Comparison of ENCODE assay signal across 11 cellular contexts in the genomic region with DNA sequence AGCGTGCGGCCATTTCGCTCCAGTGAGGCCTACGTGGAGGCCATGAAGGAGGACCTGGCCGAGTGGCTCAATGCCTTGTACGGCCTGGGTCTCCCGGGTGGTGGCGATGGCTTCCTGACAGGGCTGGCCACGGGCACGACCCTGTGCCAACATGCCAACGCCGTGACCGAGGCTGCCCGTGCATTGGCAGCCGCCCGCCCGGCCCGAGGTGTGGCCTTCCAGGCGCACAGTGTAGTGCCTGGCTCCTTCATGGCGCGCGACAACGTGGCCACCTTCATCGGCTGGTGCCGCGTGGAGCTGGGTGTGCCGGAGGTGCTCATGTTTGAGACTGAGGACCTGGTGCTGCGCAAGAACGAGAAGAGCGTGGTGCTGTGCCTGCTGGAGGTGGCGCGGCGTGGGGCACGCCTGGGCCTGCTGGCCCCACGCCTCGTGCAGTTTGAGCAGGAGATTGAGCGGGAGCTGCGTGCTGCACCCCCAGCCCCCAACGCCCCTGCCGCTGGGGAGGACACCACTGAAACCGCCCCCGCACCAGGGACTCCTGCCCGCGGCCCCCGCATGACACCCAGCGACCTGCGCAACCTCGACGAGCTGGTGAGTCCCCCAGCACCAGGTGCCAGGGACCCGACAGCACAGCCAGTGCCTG. TPM values are rescaled to one million over a fixed set of nuclear protein-coding genes. Genes with fewer than 3 reads are reported as not detected.
DNase-seq lines count a peak whose midpoint lies in the region; ATAC-seq, FAIRE-seq and TF ChIP-seq lines count a peak whose summit lies in the region.
"Had no signal": no experiment of that assay in that cellular context is flagged by ENCODE, and none has a peak within 500 bp of the region (broad histone marks: within the 10 kb centered on the region; RNA-seq: fewer than 3 reads in every experiment).

No MANE protein-coding gene starts in this region.

- H3K4me1 Mint-ChIP-seq in chondrocyte (ENCODE audit: low read depth): peaks cover 38% of the 10 kb centered on the region

- peaks cover 40 to 70% (median 63%) of the 10 kb centered on the region in 9 donors for H3K4me1 ChIP-seq in heart right ventricle

- peaks cover 0 to 12% (median 0%) of the 10 kb centered on the region in 9 donors for H3K36me3 ChIP-seq in heart right ventricle

- DNase-seq in heart right ventricle: peak in 1 of 2 donors; percentile 50
- no peak for DNase-seq in cardiac septum (ENCODE audit: low spot score)
- DNase-seq in chondrocyte (ENCODE audit: low spot score): peak; percentile 94
- DNase-seq in mesenteric fat pad (ENCODE audit: low spot score): peak; percentile 90
- no peak for DNase-seq in urothelium cell line (ENCODE audit: low spot score)
- no peak for DNase-seq in NCI-H2171 treated with DMSO at 0.1 percent for 48 hours (lab: John Stamatoyannopoulos, UW)
- no peak for DNase-seq in NCI-H2171 (lab: John Stamatoyannopoulos, UW)
- DNase-seq: nucleus accumbens had no signal

- FAIRE-seq in urothelium cell line (lab: Jason Lieb, UNC): peak; percentile 52

- peaks cover 0 to 9% (median under 1%) of the 10 kb centered on the region in 7 donors for H3K27me3 ChIP-seq in heart right ventricle

- no peak for TF ChIP-seq CTCF in heart right ventricle (IDR thresholded peaks at IDR 0.05)
- no peak for TF ChIP-seq CTCF in chondrocyte (IDR thresholded peaks at IDR 0.05)

- no peaks in the 10 kb centered on the region for H3K9me3 ChIP-seq in heart right ventricle

- peak overlapping the region; percentile 28 for H3K4me3 Mint-ChIP-seq in chondrocyte (ENCODE audit: unreplicated experiment)

- ATAC-seq in heart right ventricle (no peak), HG03025 (IDR thresholded peaks at IDR 0.05; ENCODE audit: low FRiP score, unreplicated experiment) (no peak)

- peak overlapping the region; percentile 37 to 98 (median 94) for H3K27ac ChIP-seq in heart right ventricle

- H3K9me3 Mint-ChIP-seq in chondrocyte (ENCODE audit: low read depth): no peaks in the 10 kb centered on the region
- H3K9me3 Mint-ChIP-seq: stimulated activated naive CD8-positive, alpha-beta T cell treated with anti-CD3 and anti-CD28 coated beads, Interleukin-15, Interleukin-2, amounts not matched to agents 100 ng/mL and 50 ng/mL, for 24 hours had no signal

- H3K27ac Mint-ChIP-seq in chondrocyte (ENCODE audit: unreplicated experiment): peak overlapping the region; percentile 63
- H3K27ac Mint-ChIP-seq: stimulated activated naive CD8-positive, alpha-beta T cell treated with anti-CD3 and anti-CD28 coated beads, Interleukin-15, Interleukin-2, amounts not matched to agents 100 ng/mL and 50 ng/mL, for 24 hours had no signal

- H3K36me3 Mint-ChIP-seq in chondrocyte (ENCODE audit: low read depth): peaks cover 6% of the 10 kb centered on the region

- no peaks in the 10 kb centered on the region for H3K27me3 Mint-ChIP-seq in chondrocyte (ENCODE audit: low read depth)

- intact Hi-C loops in heart right ventricle (cut with DNase I) (loop anchor here in 4 of 10 donors (5.0 kb wide), 3 partner anchors 34 to 49 kb away; partner anchors contain the start of genes EWSR1 (in 2 of the 4) and RHBDD3 (in 2 of the 4)), cardiac septum (cut with DNase I) (loop anchor here (5.0 kb wide), 1 partner anchor 49 kb away; no protein-coding TSS in a partner anchor)

- WGBS in heart right ventricle, 2 donors: 58 to 69% methylated on average over 50 of the region's 50 CpGs

- H3K4me3 ChIP-seq in heart right ventricle: peak overlapping the region; percentile 70 to 98 (median 94)

RNA-seq across cellular contexts. Expression of gene GAS2L1, which starts 1.8 kb away (rescaled TPM):
- total RNA-seq in heart right ventricle (10 to 100 TPM; 10.9 to 35.4 (median 13.6) TPM), cardiac septum (13.0 TPM), chondrocyte (34.5 to 35.6 TPM (median 34.8 TPM) in 3 replicates), mesenteric fat pad (36.2 TPM)
- 10 to 100 TPM; 29.6 to 45.0 TPM for polyA plus RNA-seq in heart right ventricle

RNA-seq across cellular contexts. Expression of gene RASL10A, which starts 7.2 kb away (rescaled TPM):
- total RNA-seq in heart right ventricle (1 to 10 TPM in 8 of 10 donors, under 1 TPM in 2; 0.87 to 4.3 (median 1.6) TPM), cardiac septum (1.3 TPM), chondrocyte (0.27 to 1.2 TPM (median 0.31 TPM) in 3 replicates), mesenteric fat pad (1.9 TPM)
- polyA plus RNA-seq in heart right ventricle: 1 to 10 TPM; 3.1 to 3.8 TPM
- total RNA-seq: NCI-H460 had no signal

RNA-seq across cellular contexts. Expression of gene EWSR1, which starts 40.2 kb away (rescaled TPM):
- 100 to 1,000 TPM; 131 to 153 (median 139) TPM for total RNA-seq in heart right ventricle
- 100 to 1,000 TPM; 105 to 115 TPM for polyA plus RNA-seq in heart right ventricle
- 138 TPM for total RNA-seq in cardiac septum
- total RNA-seq in chondrocyte: 139 to 205 TPM (median 144 TPM) in 3 replicates
- 191 TPM for total RNA-seq in mesenteric fat pad

RNA-seq across cellular contexts. Expression of gene RHBDD3, which starts 40.5 kb away (rescaled TPM):
- total RNA-seq in heart right ventricle (10 to 100 TPM in 9 of 10 donors, 1 to 10 TPM in 1; 7.0 to 18.0 (median 12.2) TPM), cardiac septum (16.7 TPM), chondrocyte (29.5 to 37.6 TPM (median 30.9 TPM) in 3 replicates), mesenteric fat pad (19.2 TPM)
- polyA plus RNA-seq in heart right ventricle: 10 to 100 TPM; 17.3 to 25.8 TPM

Comparison
In these comparisons a context has a peak if more than half of its experiments do, and no peak if none do; other contexts are left out.
1. DNase-seq: peak in chondrocyte (single experiment) and mesenteric fat pad (single experiment); none in cardiac septum (single experiment), urothelium cell line (single experiment), NCI-H2171 treated with DMSO at 0.1 percent for 48 hours (single experiment) and NCI-H2171 (single experiment).